Comparison of ENCODE assay signal across 1 cellular context in genomic region chr20:63741354-63741675, GRCh38.
TF ChIP-seq lines count a peak whose summit lies in the region.

No MANE protein-coding gene starts in this region.

TF ChIP-seq in HepG2, 621 proteins besides CTCF, POLR2A, EP300 and RAD21 (continued from another document and continues in another):
- TF ChIP-seq ZNF407 (CRISPR knock-in tag; IDR thresholded peaks at IDR 0.05; ENCODE audit: not compliant biosample characterization): no peak
- TF ChIP-seq RERE (CRISPR knock-in tag; IDR thresholded peaks at IDR 0.05; ENCODE audit: low read depth): no peak
- no peak for TF ChIP-seq MXD4 (CRISPR knock-in tag; IDR thresholded peaks at IDR 0.05)
- no peak for TF ChIP-seq ZNF879 (CRISPR knock-in tag; IDR thresholded peaks at IDR 0.05)
- no peak for TF ChIP-seq NR1H2 (CRISPR knock-in tag; IDR thresholded peaks at IDR 0.05; ENCODE audit: borderline replicate concordance, low read depth)
- no peak for TF ChIP-seq HHEX (CRISPR knock-in tag; IDR thresholded peaks at IDR 0.05)
- TF ChIP-seq SNRNP70 (IDR thresholded peaks at IDR 0.05; ENCODE audit: low read depth, low read length): no peak
- no peak for TF ChIP-seq TIGD3 (CRISPR knock-in tag; IDR thresholded peaks at IDR 0.05; ENCODE audit: borderline replicate concordance)
- no peak for TF ChIP-seq SIX1 (CRISPR knock-in tag; IDR thresholded peaks at IDR 0.05; ENCODE audit: borderline replicate concordance)
- no peak for TF ChIP-seq ZSCAN20 (CRISPR knock-in tag; IDR thresholded peaks at IDR 0.05; ENCODE audit: borderline replicate concordance)
- TF ChIP-seq SRSF1 (optimal IDR thresholded peaks at IDR 0.05; ENCODE audit: low read depth, low read length): no peak
- no peak for TF ChIP-seq CEBPZ (IDR thresholded peaks at IDR 0.05; ENCODE audit: low read length)
- no peak for TF ChIP-seq PCBP1 (IDR thresholded peaks at IDR 0.05; ENCODE audit: borderline replicate concordance, low read depth, low read length)
- TF ChIP-seq ZMAT3 (CRISPR knock-in tag; conservative IDR thresholded peaks at IDR 0.05): no peak
- TF ChIP-seq SALL2 (CRISPR knock-in tag; IDR thresholded peaks at IDR 0.05): no peak
- no peak for TF ChIP-seq PRMT3 (CRISPR knock-in tag; IDR thresholded peaks at IDR 0.05; ENCODE audit: borderline replicate concordance, low read depth)
- TF ChIP-seq HOXD1 (CRISPR knock-in tag; IDR thresholded peaks at IDR 0.05): no peak
- TF ChIP-seq PLSCR1 (CRISPR knock-in tag; IDR thresholded peaks at IDR 0.05; ENCODE audit: borderline replicate concordance): no peak
- TF ChIP-seq ZBTB20 (CRISPR knock-in tag; IDR thresholded peaks at IDR 0.05; ENCODE audit: borderline replicate concordance, low read depth): no peak
- no peak for TF ChIP-seq TRAFD1 (CRISPR knock-in tag; IDR thresholded peaks at IDR 0.05; ENCODE audit: borderline replicate concordance)
- no peak for TF ChIP-seq ARID3A (IDR thresholded peaks at IDR 0.05; ENCODE audit: low read depth, low read length)
- TF ChIP-seq LCORL (IDR thresholded peaks at IDR 0.05): no peak
- no peak for TF ChIP-seq LCORL (CRISPR knock-in tag; IDR thresholded peaks at IDR 0.05)
- no peak for TF ChIP-seq ZNF546 (CRISPR knock-in tag; conservative IDR thresholded peaks at IDR 0.05)
- 0 out of 2 replicates have a peak, but pooled peaks have one; percentile 32 for TF ChIP-seq ZKSCAN5 (CRISPR knock-in tag; IDR thresholded peaks at IDR 0.05)
- no peak for TF ChIP-seq DZIP1 (CRISPR knock-in tag; IDR thresholded peaks at IDR 0.05)
- TF ChIP-seq EHMT2 (IDR thresholded peaks at IDR 0.05; ENCODE audit: borderline replicate concordance, low read depth, low read length): no peak
- no peak for TF ChIP-seq ZNF274 (CRISPR knock-in tag; IDR thresholded peaks at IDR 0.05)
